Comparison of ENCODE assay signal across 8 cellular contexts in the genomic region with DNA sequence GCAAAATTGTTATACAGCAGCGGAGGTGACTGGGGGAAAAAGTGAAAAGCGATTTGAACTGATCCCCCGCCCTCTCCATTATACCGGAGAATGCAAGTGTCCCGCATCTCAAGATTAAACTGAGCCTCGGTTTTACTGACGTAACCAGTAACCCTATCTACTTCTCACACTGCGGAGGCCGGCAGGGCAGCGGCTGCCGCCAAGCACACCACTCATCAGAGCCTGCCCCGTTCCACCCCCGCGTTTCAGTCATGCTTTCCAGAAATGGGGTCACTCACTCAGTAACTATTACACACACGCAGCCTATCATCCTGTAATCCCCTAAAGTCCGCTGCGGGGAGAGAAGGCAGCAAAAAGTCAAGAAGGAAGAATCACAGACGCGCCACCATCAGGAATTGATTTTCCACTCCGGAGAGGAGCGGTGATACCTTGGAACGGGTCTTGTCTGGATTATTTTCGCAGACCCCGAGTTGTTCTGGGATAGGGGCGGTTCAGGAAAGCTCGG. TPM values are rescaled to one million over a fixed set of nuclear protein-coding genes. Genes with fewer than 3 reads are reported as not detected.
A peak's percentile ranks its signal among the peaks of the same experiment; 100 is the strongest.
DNase-seq lines count a peak whose midpoint lies in the region; ATAC-seq, FAIRE-seq and TF ChIP-seq lines count a peak whose summit lies in the region.

No MANE protein-coding gene starts in this region.

- H2AFZ ChIP-seq in parathyroid adenoma: peak overlapping the region; percentile 66

- H3K27ac ChIP-seq in RWPE1: peak overlapping the region; percentile 85
- H3K27ac ChIP-seq in parathyroid adenoma: peak overlapping the region; percentile 86

- peak overlapping the region; percentile 75 for H3K4me3 ChIP-seq in AG10803 (ENCODE audit: low read length)
- H3K4me3 ChIP-seq in parathyroid adenoma (ENCODE audit: low read depth, low read length): peak overlapping the region; percentile 70

- H3K79me2 ChIP-seq in parathyroid adenoma: peaks cover 11% of the 10 kb centered on the region

- FAIRE-seq in urothelium cell line (lab: Jason Lieb, UNC): no peak

- CTCF ChIA-PET in RWPE1 (lab: Yijun Ruan, JAX): no interaction called here

- H3K4me2 ChIP-seq in parathyroid adenoma (ENCODE audit: low read length): peak overlapping the region; percentile 61

- no peaks in the 10 kb centered on the region for H3K9me3 ChIP-seq in parathyroid adenoma (ENCODE audit: control insufficient read depth, low read length)

- POLR2A ChIA-PET in RWPE1 (lab: Yijun Ruan, JAX; ENCODE audit: low non-redundant PET): no interaction called here

- H3K27me3 ChIP-seq in parathyroid adenoma (ENCODE audit: control insufficient read depth, insufficient read depth, low read length): no peaks in the 10 kb centered on the region

- ATAC-seq in GM18909 (IDR thresholded peaks at IDR 0.05; ENCODE audit: poor library complexity, unreplicated experiment) (peak; percentile 44), HG03442 (IDR thresholded peaks at IDR 0.05; ENCODE audit: unreplicated experiment) (peak; percentile 48), Right ventricle myocardium inferior (peak; percentile 49)

- TF ChIP-seq CTCF in AG10803 (conservative IDR thresholded peaks at IDR 0.05; ENCODE audit: low read length) (no peak), RWPE1 (conservative IDR thresholded peaks at IDR 0.05; ENCODE audit: low read depth) (no peak), parathyroid adenoma (IDR thresholded peaks at IDR 0.05) (no peak)

- intact Hi-C loops in Right ventricle myocardium inferior (cut with DNase I): loop anchor here (2.0 to 5.0 kb wide), 3 partner anchors 48 to 123 kb away; a partner anchor contains a TSS

- DNase-seq in AG10803 (ENCODE audit: low read depth) (peak; percentile 64), RWPE1 (ENCODE audit: low spot score) (peak; percentile 26), Right ventricle myocardium inferior (ENCODE audit: missing footprints) (peak; percentile 76), urothelium cell line (ENCODE audit: low spot score) (peak; percentile 10)
- DNase-seq in activated naive CD4-positive, alpha-beta T cell treated with Interleukin-2 at 50 U/mL for 16 hours: peak; percentile 79

- H3K36me3 ChIP-seq in parathyroid adenoma (ENCODE audit: control insufficient read depth, insufficient read depth, low read length): no peaks in the 10 kb centered on the region

- no peak overlapping the region for H3K9ac ChIP-seq in parathyroid adenoma

- no peaks in the 10 kb centered on the region for H3K4me1 ChIP-seq in parathyroid adenoma

RNA-seq across cellular contexts. Expression of a gene that starts 1.4 kb away (rescaled TPM):
- total RNA-seq in Right ventricle myocardium inferior: 34.8 TPM

Comparison
In these comparisons a context has a peak if more than half of its experiments do, and no peak if none do; other contexts are left out.
1. Peak in every context shown above with its lines: DNase-seq, ATAC-seq, H3K4me3 ChIP-seq and H3K27ac ChIP-seq.
2. DNase-seq: peak in every context shown above with its lines; median percentile 79 in activated naive CD4-positive, alpha-beta T cell treated with Interleukin-2 at 50 U/mL for 16 hours; 76 in Right ventricle myocardium inferior; 64 in AG10803; 26 in RWPE1; 10 in urothelium cell line.